ENCODE assay signal across 14 cellular contexts in genomic region chr2:128552806-128553551, GRCh38.
"Had no signal": no experiment of that assay in that cellular context is flagged by ENCODE, and none has a peak within 500 bp of the region (broad histone marks: within the 10 kb centered on the region; RNA-seq: fewer than 3 reads in every experiment).

No MANE protein-coding gene starts in this region.

- H3K27me3 Mint-ChIP-seq: activated CD4-positive, alpha-beta T cell treated with anti-CD3 and anti-CD28 coated beads, Interleukin-2, amount 10 ng/mL, durations not matched to agents 7 days and 5 days had no signal

- H3K36me3 ChIP-seq: left lung, neutrophil, sigmoid colon, upper lobe of left lung had no signal

- H3K9me3 ChIP-seq: left lung, neutrophil, sigmoid colon, upper lobe of left lung had no signal

- H3K4me3 ChIP-seq: left lung, sigmoid colon, upper lobe of left lung had no signal

- ATAC-seq: foreskin keratinocyte, left lung had no signal

- DNase-seq: activated CD4-positive, alpha-beta T cell treated with anti-CD3 and anti-CD28 coated beads, Interleukin-2, amount 10 ng/mL, durations not matched to agents 7 days and 5 days; activated CD4-positive, CD25-positive, alpha-beta regulatory T cell; activated T-cell treated with anti-CD3 and anti-CD28 coated beads, Interleukin-2, amount 50 U/mL, for 48 hours; central memory CD4-positive, alpha-beta T cell; foreskin keratinocyte; left lung; mesenchymal stem cell; posterior cingulate gyrus; SHP77 treated with DMSO at 0.1 percent for 48 hours; sigmoid colon; stimulated activated naive CD4-positive, alpha-beta T cell; upper lobe of left lung had no signal

- H3K4me3 Mint-ChIP-seq: activated CD4-positive, alpha-beta T cell treated with anti-CD3 and anti-CD28 coated beads, Interleukin-2, amount 10 ng/mL, durations not matched to agents 7 days and 5 days; T-helper 1 cell treated with Interleukin-12 subunit alpha and Interleukin-12 subunit beta and Interleukin-4 antibody, amounts not matched to agents 30 μg/mL and 1 μg/mL, for 36 hours had no signal

- H3K9me3 Mint-ChIP-seq: activated CD4-positive, alpha-beta T cell treated with anti-CD3 and anti-CD28 coated beads, Interleukin-2, amount 10 ng/mL, durations not matched to agents 7 days and 5 days; T-helper 1 cell treated with Interleukin-12 subunit alpha and Interleukin-12 subunit beta and Interleukin-4 antibody, amounts not matched to agents 30 μg/mL and 1 μg/mL, for 36 hours had no signal

- H3K4me1 ChIP-seq: foreskin keratinocyte, left lung, sigmoid colon, upper lobe of left lung had no signal

- H3K27me3 ChIP-seq: foreskin keratinocyte, left lung, neutrophil, sigmoid colon, upper lobe of left lung had no signal

- H3K4me1 Mint-ChIP-seq: activated CD4-positive, alpha-beta T cell treated with anti-CD3 and anti-CD28 coated beads, Interleukin-2, amount 10 ng/mL, durations not matched to agents 7 days and 5 days had no signal

- H3K27ac ChIP-seq: foreskin keratinocyte, left lung, neutrophil, sigmoid colon, upper lobe of left lung had no signal

- H3K27ac Mint-ChIP-seq: activated CD4-positive, alpha-beta T cell treated with anti-CD3 and anti-CD28 coated beads, Interleukin-2, amount 10 ng/mL, durations not matched to agents 7 days and 5 days; T-helper 1 cell treated with Interleukin-12 subunit alpha and Interleukin-12 subunit beta and Interleukin-4 antibody, amounts not matched to agents 30 μg/mL and 1 μg/mL, for 36 hours had no signal
